Comparison of ENCODE assay signal across 24 cellular contexts in the genomic region with DNA sequence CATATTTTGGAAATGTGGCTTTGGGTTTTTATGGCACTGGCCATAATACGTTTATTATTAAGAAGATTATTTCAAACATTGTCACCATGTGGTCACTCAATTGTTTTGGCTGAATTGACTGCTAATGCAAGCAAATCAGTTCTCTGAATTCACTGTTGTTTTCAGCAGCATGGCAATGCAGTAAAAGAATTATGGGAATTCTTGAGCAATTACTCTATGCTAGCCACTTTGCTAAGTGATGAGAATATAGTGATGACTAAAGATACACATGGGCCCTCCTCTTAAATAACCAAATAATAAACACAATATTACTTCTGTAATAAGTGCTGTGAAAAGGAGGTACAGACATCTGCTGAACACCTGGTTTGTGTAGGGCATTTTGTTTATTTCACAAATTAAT.
"Had no signal": no experiment of that assay in that cellular context is flagged by ENCODE, and none has a peak within 500 bp of the region (broad histone marks: within the 10 kb centered on the region; RNA-seq: fewer than 3 reads in every experiment).

No MANE protein-coding gene starts in this region.

- DNase-seq: colonic mucosa; cortex of kidney; dermis blood vessel endothelial cell; dorsolateral prefrontal cortex; effector CD4-positive, alpha-beta T cell; effector CD8-positive, alpha-beta T cell; effector memory CD4-positive, alpha-beta T cell; effector memory CD8-positive, alpha-beta T cell; endodermal cell; erythroblast; esophagus squamous epithelium; foreskin fibroblast; foreskin keratinocyte; foreskin melanocyte; gastrocnemius medialis; glutamatergic neuron; head of caudate nucleus; heart left ventricle; heart right ventricle had no signal

- H3K4me1 ChIP-seq: colonic mucosa, esophagus muscularis mucosa, esophagus squamous epithelium, foreskin keratinocyte, gastrocnemius medialis, gastroesophageal sphincter, heart left ventricle, heart right ventricle had no signal

- H3K9me3 ChIP-seq: colonic mucosa, esophagus muscularis mucosa, esophagus squamous epithelium, gastrocnemius medialis, gastroesophageal sphincter, heart right ventricle had no signal

- ATAC-seq: effector memory CD8-positive, alpha-beta T cell; esophagus mucosa; foreskin keratinocyte; gastrocnemius medialis; gastroesophageal sphincter; heart left ventricle; heart right ventricle had no signal

- H3K4me3 ChIP-seq: colonic mucosa, coronary artery, dorsolateral prefrontal cortex, esophagus muscularis mucosa, esophagus squamous epithelium, gastrocnemius medialis, gastroesophageal sphincter, heart left ventricle, heart right ventricle had no signal

- H3K27me3 ChIP-seq: colonic mucosa, dorsolateral prefrontal cortex, esophagus muscularis mucosa, esophagus squamous epithelium, foreskin keratinocyte, gastrocnemius medialis had no signal

- H3K36me3 ChIP-seq: colonic mucosa, esophagus muscularis mucosa, esophagus squamous epithelium, gastrocnemius medialis, gastroesophageal sphincter, heart left ventricle, heart right ventricle had no signal

- H3K27ac ChIP-seq: colonic mucosa, coronary artery, dorsolateral prefrontal cortex, epithelial cell of prostate, esophagus muscularis mucosa, esophagus squamous epithelium, foreskin keratinocyte, gastrocnemius medialis, gastroesophageal sphincter, heart left ventricle, heart right ventricle had no signal
